Comparison of ENCODE assay signal across 8 cellular contexts in genomic region chr2:10072656-10073480, GRCh38. TPM values are rescaled to one million over a fixed set of nuclear protein-coding genes. Genes with fewer than 3 reads are reported as not detected.
A peak's percentile ranks its signal among the peaks of the same experiment; 100 is the strongest.
DNase-seq lines count a peak whose midpoint lies in the region; ATAC-seq and TF ChIP-seq lines count a peak whose summit lies in the region.

No MANE protein-coding gene starts in this region.

- H3K27me3 ChIP-seq in BLaER1 (peaks cover 49% of the 10 kb centered on the region), dorsolateral prefrontal cortex (peaks cover 0 to 30% (median 0%) of the 10 kb centered on the region in 45 donors), lung (ENCODE audit: control insufficient read depth, insufficient read depth) (no peaks in the 10 kb centered on the region)

- intact Hi-C loops in dorsolateral prefrontal cortex (cut with DNase I) = loop anchor here (1.0 to 10.0 kb wide), 3 partner anchors 24 to 592 kb away; no protein-coding TSS in a partner anchor

- ATAC-seq in GM19351 (IDR thresholded peaks at IDR 0.05; ENCODE audit: unreplicated experiment) = peak; percentile 90
- ATAC-seq in HG03571 (IDR thresholded peaks at IDR 0.05; ENCODE audit: unreplicated experiment) = peak; percentile 79
- ATAC-seq in lung (ENCODE audit: insufficient read depth, low FRiP score) = peak; percentile 88

- H3K4me2 ChIP-seq in BLaER1 = peak overlapping the region; percentile 22; the same call in 1 of the 2 replicates

- TF ChIP-seq CTCF in dorsolateral prefrontal cortex (IDR thresholded peaks at IDR 0.05 in 54 of 56, conservative IDR thresholded peaks at IDR 0.05 in 2 of 56; ENCODE audit: low read depth in 1 of 56, partially characterized antibody in 56 of 56) (peak; percentile 73 to 91 (median 84)), lung (IDR thresholded peaks at IDR 0.05; ENCODE audit: control extremely low read depth, extremely low read depth) (peak; percentile 90)

- DNase-seq in NCI-H774 (lab: John Stamatoyannopoulos, UW) (peak; percentile 69), dorsolateral prefrontal cortex (peak; percentile 51 to 90 (median 78)), lung (ENCODE audit: low spot score) (peak; percentile 87)
- peak; percentile 76 to 81 for DNase-seq in activated CD4-positive, alpha-beta T cell treated with anti-CD3 and anti-CD28 coated beads, Interleukin-2, amount 50 U/mL, for 48 hours
- DNase-seq in stimulated activated CD8-positive, alpha-beta memory T cell treated with anti-CD3 and anti-CD28 coated beads, Interleukin-15, amount 100 ng/mL, for 1 hour (ENCODE audit: low read depth) = peak; percentile 52

- 34 to 41% methylated on average over 19 to 20 of the region's 20 CpGs for WGBS in lung, 2 donors

- no peak overlapping the region for H3K27ac ChIP-seq in BLaER1
- peak overlapping the region in 13 of 59 donors; percentile 6 to 80 (median 50) for H3K27ac ChIP-seq in dorsolateral prefrontal cortex
- H3K27ac ChIP-seq in lung (ENCODE audit: low read depth in 1 of 2, low read length in 1 of 2) = no peak overlapping the region

- H4K20me1 ChIP-seq in BLaER1 = peaks cover 11% of the 10 kb centered on the region; the same call in 1 of the 2 replicates

- H3K4me3 ChIP-seq in BLaER1 = no peak overlapping the region
- peak overlapping the region in 9 of 59 donors; percentile 5 to 28 (median 12) for H3K4me3 ChIP-seq in dorsolateral prefrontal cortex
- no peak overlapping the region for H3K4me3 ChIP-seq in lung

- no peaks in the 10 kb centered on the region for H3K36me3 ChIP-seq in BLaER1
- no peaks in the 10 kb centered on the region for H3K36me3 ChIP-seq in lung (ENCODE audit: control insufficient read depth in 2 of 2, insufficient read depth in 2 of 2, low read length in 2 of 2)

- H3K9me3 ChIP-seq in BLaER1 (peaks cover 5% of the 10 kb centered on the region; the same call in 1 of the 2 replicates), lung (ENCODE audit: control insufficient read depth in 2 of 2, insufficient read depth in 1 of 2, low read length in 1 of 2) (no peaks in the 10 kb centered on the region)

- H3K9ac ChIP-seq in BLaER1 = no peak overlapping the region

- H3K4me1 ChIP-seq in BLaER1 = peaks cover 8% of the 10 kb centered on the region; the same call in 1 of the 2 replicates
- no peaks in the 10 kb centered on the region for H3K4me1 ChIP-seq in lung (ENCODE audit: control insufficient read depth in 2 of 2, insufficient read depth in 2 of 2, low read length in 2 of 2)

RNA-seq across cellular contexts. Expression of gene CYS1, which starts 7.3 kb away (rescaled TPM):
- total RNA-seq in dorsolateral prefrontal cortex (10 to 100 TPM in 10 of 120 experiments, 1 to 10 TPM in 110; 2.5 to 12.0 (median 6.1) TPM), lung (1 to 10 TPM; 1.0 to 5.1 TPM)
- polyA plus RNA-seq in lung = 1 to 10 TPM in 1 of 2 donors, under 1 TPM in 1; 0.35 to 1.0 TPM

RNA-seq across cellular contexts. Expression of gene KLF11, which starts 29.5 kb away (rescaled TPM):
- total RNA-seq in dorsolateral prefrontal cortex (10 to 100 TPM in 18 of 120 experiments, 1 to 10 TPM in 102; 3.6 to 15.6 (median 7.4) TPM), lung (10 to 100 TPM; 20.3 to 21.8 TPM)
- 10 to 100 TPM in 1 of 2 donors, 1 to 10 TPM in 1; 7.4 to 14.4 TPM for polyA plus RNA-seq in lung

RNA-seq across cellular contexts. Expression of gene RRM2, which starts 49.7 kb away (rescaled TPM):
- total RNA-seq in dorsolateral prefrontal cortex (1 to 10 TPM in 19 of 120 experiments, under 1 TPM in 26, not detected in 75; 0.11 to 3.3 (median 0.83) TPM), lung (10 to 100 TPM in 1 of 2 donors, 1 to 10 TPM in 1; 4.8 to 15.6 TPM)
- polyA plus RNA-seq in lung = 1 to 10 TPM; 5.2 to 6.1 TPM
